Comparison of ENCODE assay signal across 8 cellular contexts in genomic region chr22:34057726-34058125, GRCh38.
"Had no signal": no experiment of that assay in that cellular context is flagged by ENCODE, and none has a peak within 500 bp of the region (broad histone marks: within the 10 kb centered on the region; RNA-seq: fewer than 3 reads in every experiment).

No MANE protein-coding gene starts in this region.

- DNase-seq: GDM1, GF-D8 had no signal

- FAIRE-seq: G401.6, GM12878, GM12891, GM12892, GM18507, GM19239 had no signal

- ATAC-seq: GM12878 had no signal

- H3K4me3 ChIP-seq: GM12878 had no signal
